ENCODE assay signal across 27 cellular contexts in the genomic region with DNA sequence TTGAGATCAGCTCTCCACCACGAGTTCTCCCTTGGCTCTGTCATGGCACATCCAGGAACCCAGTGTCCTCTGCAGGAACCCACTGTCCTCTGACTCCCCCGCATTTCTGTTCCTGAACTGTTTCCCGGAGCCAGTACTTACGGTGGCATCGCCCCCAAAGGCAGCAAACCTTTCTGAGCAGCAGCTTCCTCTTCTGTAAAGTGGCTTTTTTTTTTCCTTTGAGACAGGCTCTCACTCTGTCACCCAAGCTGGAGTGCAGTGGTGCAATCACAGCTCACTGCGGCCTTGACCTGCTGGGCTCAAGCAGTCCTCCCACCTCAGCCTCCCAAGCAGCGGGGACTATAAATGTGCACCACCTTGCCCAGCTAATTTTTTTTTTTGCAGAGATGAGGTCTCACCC. TPM values are rescaled to one million over a fixed set of nuclear protein-coding genes. Genes with fewer than 3 reads are reported as not detected.
DNase-seq lines count a peak whose midpoint lies in the region; ATAC-seq and TF ChIP-seq lines count a peak whose summit lies in the region.
"Had no signal": no experiment of that assay in that cellular context is flagged by ENCODE, and none has a peak within 500 bp of the region (broad histone marks: within the 10 kb centered on the region; RNA-seq: fewer than 3 reads in every experiment).

No MANE protein-coding gene starts in this region.

- H3K9me3 ChIP-seq in NT2/D1 (ENCODE audit: insufficient read depth, low read length) (no peaks in the 10 kb centered on the region), upper lobe of right lung (no peaks in the 10 kb centered on the region)
- H3K9me3 ChIP-seq: gastroesophageal sphincter, prostate gland, tibial artery had no signal

- intact Hi-C loops in dorsolateral prefrontal cortex (cut with DNase I) (no loop called here), upper lobe of right lung (cut with DNase I) (no loop called here), posterior vena cava (cut with DNase I) (no loop called here)

- TF ChIP-seq CTCF in dorsolateral prefrontal cortex (IDR thresholded peaks at IDR 0.05 in 54 of 56, conservative IDR thresholded peaks at IDR 0.05 in 2 of 56; ENCODE audit: low read depth in 1 of 56, partially characterized antibody in 56 of 56) = no peak
- no peak for TF ChIP-seq CTCF in upper lobe of right lung (IDR thresholded peaks at IDR 0.05)

- no peaks in the 10 kb centered on the region for H3K36me3 Mint-ChIP-seq in activated CD4-positive, alpha-beta T cell treated with anti-CD3 and anti-CD28 coated beads, Interleukin-2, amount 10 ng/mL, durations not matched to agents 7 days and 5 days (ENCODE audit: low read depth)
- H3K36me3 Mint-ChIP-seq: activated naive CD8-positive, alpha-beta T cell treated with anti-CD3 and anti-CD28 coated beads, Interleukin-2, amount 10 ng/mL, durations not matched to agents 7 days and 5 days had no signal

- CTCF ChIA-PET in activated CD4-positive, alpha-beta T cell treated with anti-CD3 and anti-CD28 coated beads, Interleukin-2, amount 10 ng/mL, durations not matched to agents 7 days and 5 days (lab: Charles Lee) = interaction anchor here (0.6 to 1.2 kb wide), 2 partner anchors 110 to 131 kb away, joined by 3 read pairs; no protein-coding TSS in a partner anchor

- no peaks in the 10 kb centered on the region for H3K9me3 Mint-ChIP-seq in activated CD4-positive, alpha-beta T cell treated with anti-CD3 and anti-CD28 coated beads, Interleukin-2, amount 10 ng/mL, durations not matched to agents 7 days and 5 days
- H3K9me3 Mint-ChIP-seq: activated naive CD8-positive, alpha-beta T cell treated with anti-CD3 and anti-CD28 coated beads, Interleukin-2, amount 10 ng/mL, durations not matched to agents 7 days and 5 days had no signal

- peak; percentile 82 for ATAC-seq in upper lobe of right lung
- ATAC-seq: activated CD8-positive, alpha-beta T cell treated with anti-CD3 and anti-CD28 coated beads, Interleukin-2, amount 10 ng/mL, durations not matched to agents 7 days and 5 days; gastroesophageal sphincter; left colon; PC-3 had no signal

- H3K27ac ChIP-seq in dorsolateral prefrontal cortex (peak overlapping the region in 54 of 59 donors; percentile 9 to 90 (median 70)), upper lobe of right lung (no peak overlapping the region)
- H3K27ac ChIP-seq: gastroesophageal sphincter, hepatocyte, prostate gland, tibial artery had no signal

- no peak for DNase-seq in activated CD4-positive, alpha-beta T cell treated with anti-CD3 and anti-CD28 coated beads, Interleukin-2, amount 10 ng/mL, durations not matched to agents 7 days and 5 days
- DNase-seq in activated CD4-positive, alpha-beta T cell treated with anti-CD3 and anti-CD28 coated beads for 4 hours = no peak
- DNase-seq in NT2/D1 (ENCODE audit: low read depth, low spot score) = no peak
- peak in 5 of 10 donors; percentile 60 to 72 (median 63) for DNase-seq in dorsolateral prefrontal cortex
- no peak for DNase-seq in upper lobe of right lung
- DNase-seq in posterior vena cava (ENCODE audit: low spot score) = no peak
- DNase-seq in DMS53 (lab: John Stamatoyannopoulos, UW) = no peak
- no peak for DNase-seq in superior temporal gyrus (ENCODE audit: extremely low spot score)
- DNase-seq: activated CD4-positive, CD25-positive, alpha-beta regulatory T cell treated with anti-CD3 and anti-CD28 coated beads, Interleukin-2, amount 50 U/mL, for 72 hours; activated CD8-positive, alpha-beta T cell treated with anti-CD3 and anti-CD28 coated beads, Interleukin-2, amount 10 ng/mL, durations not matched to agents 7 days and 5 days; activated effector memory CD4-positive, alpha-beta T cell treated with anti-CD3 and anti-CD28 coated beads, Interleukin-2, amount 50 U/mL, for 16 hours; activated naive CD8-positive, alpha-beta T cell treated with anti-CD3 and anti-CD28 coated beads, Interleukin-2, amount 10 ng/mL, durations not matched to agents 7 days and 5 days; central memory CD4-positive, alpha-beta T cell; dermis blood vessel endothelial cell; DMS153; left colon; mesenchymal stem cell; NCI-H1417 treated with DMSO at 0.1 percent for 48 hours; NCI-H2081 treated with DMSO at 0.1 percent for 48 hours; NCI-H446; NCI-H82; PC-3; stimulated activated naive CD4-positive, alpha-beta T cell treated with Interleukin-2 at 50 U/mL for 16 hours; tibial artery had no signal

- H3K9ac ChIP-seq in NT2/D1 (ENCODE audit: insufficient read length, low read depth) = peak overlapping the region; percentile 26

- H3K4me3 Mint-ChIP-seq in activated CD4-positive, alpha-beta T cell treated with anti-CD3 and anti-CD28 coated beads, Interleukin-2, amount 10 ng/mL, durations not matched to agents 7 days and 5 days = no peak overlapping the region
- H3K4me3 Mint-ChIP-seq: activated CD8-positive, alpha-beta T cell treated with anti-CD3 and anti-CD28 coated beads, Interleukin-2, amount 10 ng/mL, durations not matched to agents 7 days and 5 days; activated naive CD8-positive, alpha-beta T cell treated with anti-CD3 and anti-CD28 coated beads, Interleukin-2, amount 10 ng/mL, durations not matched to agents 7 days and 5 days had no signal

- H3K27ac Mint-ChIP-seq in activated CD4-positive, alpha-beta T cell treated with anti-CD3 and anti-CD28 coated beads, Interleukin-2, amount 10 ng/mL, durations not matched to agents 7 days and 5 days = peak overlapping the region; percentile 31
- H3K27ac Mint-ChIP-seq: activated CD8-positive, alpha-beta T cell treated with anti-CD3 and anti-CD28 coated beads, Interleukin-2, amount 10 ng/mL, durations not matched to agents 7 days and 5 days; activated naive CD8-positive, alpha-beta T cell treated with anti-CD3 and anti-CD28 coated beads, Interleukin-2, amount 10 ng/mL, durations not matched to agents 7 days and 5 days had no signal

- H3K4me1 Mint-ChIP-seq in activated CD4-positive, alpha-beta T cell treated with anti-CD3 and anti-CD28 coated beads, Interleukin-2, amount 10 ng/mL, durations not matched to agents 7 days and 5 days = no peaks in the 10 kb centered on the region
- H3K4me1 Mint-ChIP-seq: activated naive CD8-positive, alpha-beta T cell treated with anti-CD3 and anti-CD28 coated beads, Interleukin-2, amount 10 ng/mL, durations not matched to agents 7 days and 5 days had no signal

- no peaks in the 10 kb centered on the region for H3K27me3 ChIP-seq in NT2/D1 (ENCODE audit: insufficient read depth, insufficient read length)
- no peaks in the 10 kb centered on the region for H3K27me3 ChIP-seq in dorsolateral prefrontal cortex
- H3K27me3 ChIP-seq in upper lobe of right lung = no peaks in the 10 kb centered on the region
- H3K27me3 ChIP-seq: hepatocyte had no signal

- POLR2A ChIA-PET in activated CD4-positive, alpha-beta T cell treated with anti-CD3 and anti-CD28 coated beads, Interleukin-2, amount 10 ng/mL, durations not matched to agents 7 days and 5 days (lab: Charles Lee) = interaction anchor here (0.6 kb wide), 1 partner anchor 309 kb away, joined by 4 read pairs; no protein-coding TSS in a partner anchor

- H3K36me3 ChIP-seq in NT2/D1 (ENCODE audit: insufficient read depth, insufficient read length, low read length) = no peaks in the 10 kb centered on the region
- no peaks in the 10 kb centered on the region for H3K36me3 ChIP-seq in upper lobe of right lung
- H3K36me3 ChIP-seq: gastroesophageal sphincter, prostate gland, tibial artery had no signal

- H3K27me3 Mint-ChIP-seq in activated CD4-positive, alpha-beta T cell treated with anti-CD3 and anti-CD28 coated beads, Interleukin-2, amount 10 ng/mL, durations not matched to agents 7 days and 5 days = peaks cover 3% of the 10 kb centered on the region
- H3K27me3 Mint-ChIP-seq: activated naive CD8-positive, alpha-beta T cell treated with anti-CD3 and anti-CD28 coated beads, Interleukin-2, amount 10 ng/mL, durations not matched to agents 7 days and 5 days had no signal

- H3K4me3 ChIP-seq in NT2/D1 (ENCODE audit: insufficient read length, low read depth) = no peak overlapping the region
- H3K4me3 ChIP-seq in dorsolateral prefrontal cortex = no peak overlapping the region
- H3K4me3 ChIP-seq in upper lobe of right lung = no peak overlapping the region
- H3K4me3 ChIP-seq: gastroesophageal sphincter, hepatocyte, prostate gland, tibial artery had no signal

- H3K4me1 ChIP-seq in NT2/D1 (ENCODE audit: insufficient read depth, insufficient read length) (peaks cover 8% of the 10 kb centered on the region), upper lobe of right lung (no peaks in the 10 kb centered on the region)
- H3K4me1 ChIP-seq: gastroesophageal sphincter, prostate gland, tibial artery had no signal

RNA-seq across cellular contexts. Expression of a gene that starts 32.2 kb away (rescaled TPM):
- total RNA-seq in activated CD4-positive, alpha-beta T cell treated with anti-CD3 and anti-CD28 coated beads, Interleukin-2, amount 10 ng/mL, durations not matched to agents 7 days and 5 days = 10 to 100 TPM; 16.8 to 18.8 TPM
- total RNA-seq in dorsolateral prefrontal cortex (10 to 100 TPM; 29.1 to 81.0 (median 49.0) TPM), upper lobe of right lung (16.7 TPM), posterior vena cava (1 to 10 TPM; 5.9 to 6.3 TPM)

RNA-seq across cellular contexts. Expression of a gene that starts 43.4 kb away (rescaled TPM):
- total RNA-seq in activated CD4-positive, alpha-beta T cell treated with anti-CD3 and anti-CD28 coated beads, Interleukin-2, amount 10 ng/mL, durations not matched to agents 7 days and 5 days = not detected
- total RNA-seq in dorsolateral prefrontal cortex (100 to 1,000 TPM in 6 of 120 experiments, 10 to 100 TPM in 114; 34.5 to 145 (median 61.7) TPM), upper lobe of right lung (0.52 TPM), posterior vena cava (1 to 10 TPM in 1 of 2 donors, under 1 TPM in 1; 0.86 to 1.1 TPM)
- total RNA-seq: activated CD8-positive, alpha-beta T cell treated with anti-CD3 and anti-CD28 coated beads, Interleukin-2, amount 10 ng/mL, durations not matched to agents 7 days and 5 days; dermis blood vessel endothelial cell; PC-3 had no signal

Comparison
In these comparisons a context has a peak if more than half of its experiments do, and no peak if none do; other contexts are left out.
1. RNA of a gene that starts 43.4 kb away (total RNA-seq): 34.5 to 145 TPM in dorsolateral prefrontal cortex; 0.86 to 1.1 TPM in posterior vena cava, 0.52 TPM in upper lobe of right lung (single experiment) and not detected in activated CD4-positive, alpha-beta T cell treated with anti-CD3 and anti-CD28 coated beads, Interleukin-2, amount 10 ng/mL, durations not matched to agents 7 days and 5 days; every median in the first group is over 10 times any median in the second.